ENCODE assay signal across 8 cellular contexts in the genomic region with DNA sequence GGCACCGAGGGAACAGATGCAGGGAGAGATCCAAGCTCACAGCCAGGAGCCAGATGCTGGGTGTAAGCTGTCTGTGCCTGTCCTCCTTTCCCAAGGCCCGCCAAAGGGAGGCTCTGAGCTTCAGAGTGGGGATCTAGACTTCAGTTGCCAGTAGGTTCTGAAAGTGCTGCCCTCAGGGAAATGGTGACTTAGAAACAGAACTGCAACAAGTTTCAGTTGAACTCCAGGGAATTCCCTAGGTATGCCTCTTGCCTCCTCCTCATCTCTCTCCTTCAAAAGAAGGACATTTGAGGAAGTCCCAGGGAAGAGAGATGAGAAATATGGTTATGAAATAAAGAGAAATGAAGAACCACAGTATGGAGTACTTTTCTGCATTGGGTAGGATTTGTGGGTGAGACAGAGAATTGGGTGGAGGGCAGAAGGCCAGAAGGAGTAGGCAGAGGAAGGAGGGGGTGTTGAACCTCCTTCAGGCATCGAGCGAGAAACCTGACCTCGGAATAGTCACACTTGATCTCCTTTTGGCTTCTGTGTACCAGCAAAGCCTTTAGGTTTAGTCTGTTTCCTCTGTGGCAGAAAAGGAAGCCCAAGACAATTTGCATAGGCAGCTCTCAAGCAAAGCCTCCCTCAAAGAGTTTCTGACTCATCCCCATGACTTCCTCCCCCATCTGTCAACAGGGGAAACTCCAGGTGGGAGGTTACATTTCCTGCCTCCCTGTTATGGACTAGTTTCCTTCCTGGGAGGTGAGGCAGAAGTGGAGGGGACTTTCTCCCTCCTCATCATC.
A peak's percentile ranks its signal among the peaks of the same experiment; 100 is the strongest.
DNase-seq lines count a peak whose midpoint lies in the region; ATAC-seq lines count a peak whose summit lies in the region.

No MANE protein-coding gene starts in this region.

- ATAC-seq in HG02642 (IDR thresholded peaks at IDR 0.05; ENCODE audit: poor library complexity, unreplicated experiment) = peak; percentile 94

- DNase-seq in NCI-H524 (lab: John Stamatoyannopoulos, UW) = peak; percentile 22 to 65
- no peak for DNase-seq in NCI-H524 treated with DMSO at 0.1 percent for 48 hours (lab: John Stamatoyannopoulos, UW)
- DNase-seq in NCI-H1694 (lab: John Stamatoyannopoulos, UW) = peak; percentile 10
- peak; percentile 27 for DNase-seq in activated CD4-positive, alpha-beta T cell treated with anti-CD3 and anti-CD28 coated beads, Interleukin-2, amount 50 U/mL, for 1 hour
- DNase-seq in epithelial cell of prostate (ENCODE audit: low read depth, low spot score) = peak; percentile 86
- peak; percentile 32 for DNase-seq in pons (ENCODE audit: low spot score)
- DNase-seq in NCI-H187 treated with DMSO at 0.1 percent for 48 hours (lab: John Stamatoyannopoulos, UW) = no peak

- H3K27ac ChIP-seq in epithelial cell of prostate = peak overlapping the region; percentile 86

Comparison
In these comparisons a context has a peak if more than half of its experiments do, and no peak if none do; other contexts are left out.
1. DNase-seq: peak in NCI-H524 (2 of 2), NCI-H1694 (single experiment), activated CD4-positive, alpha-beta T cell treated with anti-CD3 and anti-CD28 coated beads, Interleukin-2, amount 50 U/mL, for 1 hour (single experiment), epithelial cell of prostate (single experiment) and pons (single experiment); none in NCI-H524 treated with DMSO at 0.1 percent for 48 hours (single experiment) and NCI-H187 treated with DMSO at 0.1 percent for 48 hours (single experiment).